In the genomic region with DNA sequence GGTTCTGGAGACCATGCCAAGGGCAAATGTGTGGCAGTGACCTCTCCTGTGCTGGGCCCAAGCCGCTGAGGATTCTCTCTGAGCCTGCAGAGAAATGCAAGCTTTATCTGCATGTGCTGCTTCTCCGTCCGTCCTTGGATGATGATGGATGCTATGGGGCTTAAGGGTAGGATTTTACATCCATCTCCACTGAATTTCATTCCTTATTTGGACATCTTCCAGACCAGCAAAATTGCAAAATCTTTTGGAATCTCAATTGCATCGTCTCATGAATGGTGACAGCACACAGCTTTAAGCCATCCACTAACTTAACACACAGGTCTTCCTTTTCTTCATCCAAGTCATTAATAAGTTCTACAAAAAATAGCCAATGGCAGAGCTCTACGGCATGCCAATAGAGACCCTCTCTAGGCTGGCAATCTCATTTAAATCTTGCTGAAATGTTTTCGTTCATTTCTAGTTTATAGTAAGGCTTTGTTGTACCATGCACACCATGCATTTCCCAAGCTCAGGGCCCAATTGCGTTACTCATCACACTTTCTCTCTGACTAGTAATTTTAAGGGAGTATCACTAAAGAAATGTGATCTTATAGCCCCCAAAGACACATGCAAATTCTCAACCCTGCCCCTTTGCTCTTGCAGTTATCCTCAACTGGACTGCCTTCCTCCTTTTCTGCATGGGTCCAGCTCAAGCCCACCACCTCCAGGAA, we compare ENCODE assay signal across 22 cellular contexts. TPM values are rescaled to one million over a fixed set of nuclear protein-coding genes. Genes with fewer than 3 reads are reported as not detected.
DNase-seq lines count a peak whose midpoint lies in the region; ATAC-seq, FAIRE-seq and TF ChIP-seq lines count a peak whose summit lies in the region.
"Had no signal": no experiment of that assay in that cellular context is flagged by ENCODE, and none has a peak within 500 bp of the region (broad histone marks: within the 10 kb centered on the region; RNA-seq: fewer than 3 reads in every experiment).

No MANE protein-coding gene starts in this region.

- H3K27ac ChIP-seq in H9 (ENCODE audit: insufficient read length, low read depth, low read length) (no peak overlapping the region), K562 (ENCODE audit: extremely low read depth, low read depth, low read length) (no peak overlapping the region)
- H3K27ac ChIP-seq: prostate gland, uterus had no signal

- no CpG with 5 or more reads among the region's 7 CpGs for WGBS in H9 (ENCODE audit: extremely low coverage, insufficient read length, low lambda C conversion rate)
- 3% methylated on average over 7 of the region's 7 CpGs for WGBS in K562 (ENCODE audit: insufficient coverage, low coverage, missing lambda C conversion rate)

- H3K27ac Mint-ChIP-seq in H9: no peak overlapping the region
- no peak overlapping the region for H3K27ac Mint-ChIP-seq in type B pancreatic cell
- H3K27ac Mint-ChIP-seq in activated CD4-positive, alpha-beta T cell treated with anti-CD3 and anti-CD28 coated beads, Interleukin-2, amount 10 ng/mL, durations not matched to agents 24 days and 14 days: no peak overlapping the region
- H3K27ac Mint-ChIP-seq: activated CD4-positive, alpha-beta memory T cell treated with anti-CD3 and anti-CD28 coated beads, Interleukin-2, amount 10 ng/mL, durations not matched to agents 7 days and 5 days; activated naive CD8-positive, alpha-beta T cell treated with anti-CD3 and anti-CD28 coated beads, Interleukin-2, amount 50 U/mL, for 24 hours; brain had no signal

- no peak overlapping the region for H2BK5ac ChIP-seq in H9 (ENCODE audit: insufficient read length, low read length)

- no peak overlapping the region; the same call in 1 of the 2 replicates for H3K14ac ChIP-seq in H9 (ENCODE audit: insufficient read depth, low read length)

- intact Hi-C loops in K562 (cut with micrococcal nuclease): no loop called here
- intact Hi-C loops in activated CD4-positive, alpha-beta T cell treated with anti-CD3 and anti-CD28 coated beads, Interleukin-2, amount 10 ng/mL, durations not matched to agents 24 days and 14 days (cut with micrococcal nuclease): no loop called here

- TF ChIP-seq CTCF in H9 (conservative IDR thresholded peaks at IDR 0.05): no peak
- TF ChIP-seq CTCF in K562 (IDR thresholded peaks at IDR 0.05 in 2 of 3, conservative IDR thresholded peaks at IDR 0.05 in 1 of 3; ENCODE audit: insufficient read depth in 2 of 3, low read depth in 1 of 3, low read length in 3 of 3): no peak
- TF ChIP-seq CTCF in fibroblast of villous mesenchyme (IDR thresholded peaks at IDR 0.05; ENCODE audit: insufficient read depth, low read depth, low read length): no peak
- TF ChIP-seq CTCF in type B pancreatic cell (conservative IDR thresholded peaks at IDR 0.05): no peak

- H3T11ph ChIP-seq in H9 (ENCODE audit: low read length): no peak overlapping the region

- no peak overlapping the region for H3K18ac ChIP-seq in H9 (ENCODE audit: insufficient read length, low read depth, low read length)

- H3K36me3 Mint-ChIP-seq in H9 (ENCODE audit: insufficient read depth in 1 of 3, low read depth in 3 of 3) (no peaks in the 10 kb centered on the region), type B pancreatic cell (no peaks in the 10 kb centered on the region)
- H3K36me3 Mint-ChIP-seq in activated CD4-positive, alpha-beta T cell treated with anti-CD3 and anti-CD28 coated beads, Interleukin-2, amount 10 ng/mL, durations not matched to agents 24 days and 14 days (ENCODE audit: low read depth): peaks cover 23% of the 10 kb centered on the region
- H3K36me3 Mint-ChIP-seq: brain; CD4-positive, CD25-positive, alpha-beta regulatory T cell had no signal

- H3K4me1 ChIP-seq in H9 (ENCODE audit: insufficient read depth, low read length) (peaks cover 5% of the 10 kb centered on the region; the same call in 1 of the 2 replicates), K562 (replicated peaks in 1 of 2; ENCODE audit: control insufficient read depth in 2 of 2, insufficient read depth in 2 of 2, low read length in 2 of 2) (peaks cover 0 to 3% of the 10 kb centered on the region in 2 experiments; a peak in 2 of 5 replicates)
- H3K4me1 ChIP-seq: prostate gland, uterus had no signal

- no peak overlapping the region for H2BK20ac ChIP-seq in H9 (ENCODE audit: low read depth, low read length, poor library complexity, severe bottlenecking)

- no peak for FAIRE-seq in K562 (lab: Jason Lieb, UNC)
- FAIRE-seq: D721Med had no signal

- POLR2A ChIA-PET in K562 (lab: Yijun Ruan, JAX): no interaction called here

- no TSS peak for BruUV-seq in K562 (replicated peaks; lab: Mats Ljungman, UMichigan)

- no peaks in the 10 kb centered on the region for H3K9me1 ChIP-seq in K562 (ENCODE audit: control insufficient read depth, insufficient read depth, low read length)

- no peak overlapping the region for H2BK15ac ChIP-seq in H9 (ENCODE audit: low read depth, low read length)

- H3K36me3 ChIP-seq in K562 (ENCODE audit: control insufficient read depth, insufficient read depth, low read length): no peaks in the 10 kb centered on the region
- H3K36me3 ChIP-seq: prostate gland, uterus had no signal

- H3K4me1 Mint-ChIP-seq in H9 (peaks cover 0 to 4% of the 10 kb centered on the region in 2 experiments; a peak in 1 of 4 replicates), type B pancreatic cell (ENCODE audit: unreplicated experiment) (no peaks in the 10 kb centered on the region)
- peaks cover 13% of the 10 kb centered on the region for H3K4me1 Mint-ChIP-seq in activated CD4-positive, alpha-beta T cell treated with anti-CD3 and anti-CD28 coated beads, Interleukin-2, amount 10 ng/mL, durations not matched to agents 24 days and 14 days
- H3K4me1 Mint-ChIP-seq: brain had no signal

- H2BK12ac ChIP-seq in H9 (ENCODE audit: insufficient read length, low read depth, low read length): no peak overlapping the region

- in situ Hi-C loops in K562 (cut with MboI): no loop called here

- peak; percentile 8 for DNase-seq in H9
- DNase-seq in K562 (ENCODE audit: extremely low read depth in 1 of 4, low spot score in 3 of 4): no peak
- DNase-seq in fibroblast of villous mesenchyme (ENCODE audit: low read depth): peak; percentile 74
- peak; percentile 13 for DNase-seq in type B pancreatic cell (ENCODE audit: extremely low spot score, unreplicated experiment)
- DNase-seq in NCI-H446 (lab: John Stamatoyannopoulos, UW): no peak
- DNase-seq in effector CD4-positive, alpha-beta T cell: no peak
- no peak for DNase-seq in activated CD4-positive, alpha-beta T cell treated with anti-CD3 and anti-CD28 coated beads, Interleukin-2, amount 10 ng/mL, durations not matched to agents 24 days and 14 days
- DNase-seq: activated CD4-positive, alpha-beta memory T cell treated with anti-CD3 and anti-CD28 coated beads, Interleukin-2, amount 10 ng/mL, durations not matched to agents 7 days and 5 days; activated effector memory CD4-positive, alpha-beta T cell treated with anti-CD3 and anti-CD28 coated beads, Interleukin-2, amount 50 U/mL, for 16 hours; activated naive CD8-positive, alpha-beta T cell treated with anti-CD3 and anti-CD28 coated beads, Interleukin-2, amount 50 U/mL, for 24 hours; CD4-positive, CD25-positive, alpha-beta regulatory T cell; effector memory CD4-positive, alpha-beta T cell; kidney glomerular epithelial cell; NCI-H2029 treated with DMSO at 0.1 percent for 48 hours; NCI-H2227 treated with DMSO at 0.1 percent for 48 hours; NCI-H774; Right ventricle myocardium superior; stimulated activated CD4-positive, alpha-beta T cell treated with anti-CD3 and anti-CD28 coated beads, Interleukin-1b, Interleukin-23, amount 100 ng/mL, for 48 hours; uterus had no signal

- H3K23ac ChIP-seq in H9 (ENCODE audit: insufficient read length, low read depth, low read length): no peak overlapping the region

- no peaks in the 10 kb centered on the region for H4K20me1 ChIP-seq in H9 (ENCODE audit: control insufficient read depth, insufficient read depth, insufficient read length)
- no peaks in the 10 kb centered on the region for H4K20me1 ChIP-seq in K562 (replicated peaks; ENCODE audit: control insufficient read depth, insufficient read depth, low read length)

- no peak for ATAC-seq in K562
- ATAC-seq: activated naive CD8-positive, alpha-beta T cell treated with anti-CD3 and anti-CD28 coated beads, Interleukin-2, amount 50 U/mL, for 24 hours had no signal

- H3K79me2 ChIP-seq in H9 (ENCODE audit: insufficient read depth, low read length) (no peaks in the 10 kb centered on the region), K562 (ENCODE audit: control insufficient read depth, insufficient read depth, low read length) (no peaks in the 10 kb centered on the region)

- no peaks in the 10 kb centered on the region for H3K23me2 ChIP-seq in H9 (ENCODE audit: insufficient read length, low read depth, low read length, poor library complexity, severe bottlenecking)

- no peak overlapping the region for H2AK5ac ChIP-seq in H9 (ENCODE audit: insufficient read length, low read length)

- CTCF ChIA-PET in K562 (lab: Yijun Ruan, JAX; ENCODE audit: low intra/inter-chr PET ratio): no interaction called here

- H4K8ac ChIP-seq in H9 (replicated peaks; ENCODE audit: insufficient read length, low read depth, low read length): no peak overlapping the region

- no peak overlapping the region for H2AFZ ChIP-seq in H9 (ENCODE audit: low read length)
- no peak overlapping the region for H2AFZ ChIP-seq in K562 (ENCODE audit: low read depth, low read length)

- no peak overlapping the region for H2BK120ac ChIP-seq in H9 (ENCODE audit: low read depth, low read length, poor library complexity, severe bottlenecking)

- no peak for TF ChIP-seq POLR2A in K562 (conservative IDR thresholded peaks at IDR 0.05)

- H3K9me3 ChIP-seq in H9 (ENCODE audit: control insufficient read depth, low read depth, low read length) (no peaks in the 10 kb centered on the region), K562 (replicated peaks; ENCODE audit: control insufficient read depth, insufficient read depth, low read depth, low read length) (no peaks in the 10 kb centered on the region)
- H3K9me3 ChIP-seq: prostate gland, uterus had no signal

- H3K4me2 ChIP-seq in H9 (ENCODE audit: insufficient read depth, insufficient read length, low read length): no peak overlapping the region
- no peak overlapping the region for H3K4me2 ChIP-seq in K562 (ENCODE audit: insufficient read depth, low read length)

- no peak overlapping the region for H3K4ac ChIP-seq in H9 (ENCODE audit: low read depth, low read length)

- H3K56ac ChIP-seq in H9 (ENCODE audit: insufficient read length, low read depth, low read length): no peak overlapping the region

- H3K27me3 ChIP-seq in H9 (ENCODE audit: insufficient read depth, low read length) (no peaks in the 10 kb centered on the region), K562 (ENCODE audit: control insufficient read depth in 2 of 2, insufficient read depth in 2 of 2, low read length in 2 of 2) (peaks cover 62 to 89% of the 10 kb centered on the region in 2 experiments)
- H3K27me3 ChIP-seq: uterus had no signal

- H3K27me3 Mint-ChIP-seq in H9 (ENCODE audit: low read depth) (peaks cover 13% of the 10 kb centered on the region), type B pancreatic cell (peaks cover 37% of the 10 kb centered on the region)
- H3K27me3 Mint-ChIP-seq in activated CD4-positive, alpha-beta T cell treated with anti-CD3 and anti-CD28 coated beads, Interleukin-2, amount 10 ng/mL, durations not matched to agents 24 days and 14 days: no peaks in the 10 kb centered on the region
- H3K27me3 Mint-ChIP-seq: activated CD4-positive, alpha-beta memory T cell treated with anti-CD3 and anti-CD28 coated beads, Interleukin-2, amount 10 ng/mL, durations not matched to agents 7 days and 5 days; activated naive CD8-positive, alpha-beta T cell treated with anti-CD3 and anti-CD28 coated beads, Interleukin-2, amount 50 U/mL, for 24 hours; CD4-positive, CD25-positive, alpha-beta regulatory T cell had no signal

- H3K79me1 ChIP-seq in H9 (ENCODE audit: insufficient read depth, low read depth, low read length, poor library complexity, severe bottlenecking): no peaks in the 10 kb centered on the region

- no peak for TF ChIP-seq RAD21 in K562 (CRISPR knock-in tag; conservative IDR thresholded peaks at IDR 0.05 in 1 of 2, IDR thresholded peaks at IDR 0.05 in 1 of 2)

- H3K9ac ChIP-seq in H9 (ENCODE audit: extremely low read depth, insufficient read length, low read length): no peak overlapping the region
- no peak overlapping the region for H3K9ac ChIP-seq in K562 (ENCODE audit: insufficient read depth in 1 of 2, low read depth in 2 of 2, low read length in 2 of 2)

- H3K4me3 ChIP-seq in K562 (no peak overlapping the region), fibroblast of villous mesenchyme (ENCODE audit: low read depth, low read length) (no peak overlapping the region)
- H3K4me3 ChIP-seq: prostate gland, uterus had no signal

- TF ChIP-seq EP300 in K562 (IDR thresholded peaks at IDR 0.05; ENCODE audit: low read length): no peak

- no peak overlapping the region for H4K91ac ChIP-seq in H9 (ENCODE audit: insufficient read length, low read depth, low read length)

- no peak overlapping the region for H4K5ac ChIP-seq in H9 (ENCODE audit: insufficient read length, low read depth, low read length)

- no peak overlapping the region for H3K4me3 Mint-ChIP-seq in H9
- no peak overlapping the region for H3K4me3 Mint-ChIP-seq in type B pancreatic cell
- no peak overlapping the region for H3K4me3 Mint-ChIP-seq in activated CD4-positive, alpha-beta T cell treated with anti-CD3 and anti-CD28 coated beads, Interleukin-2, amount 10 ng/mL, durations not matched to agents 24 days and 14 days
- H3K4me3 Mint-ChIP-seq: activated CD4-positive, alpha-beta memory T cell treated with anti-CD3 and anti-CD28 coated beads, Interleukin-2, amount 10 ng/mL, durations not matched to agents 7 days and 5 days; activated naive CD8-positive, alpha-beta T cell treated with anti-CD3 and anti-CD28 coated beads, Interleukin-2, amount 50 U/mL, for 24 hours; brain; CD4-positive, CD25-positive, alpha-beta regulatory T cell had no signal

- H3K9me3 Mint-ChIP-seq in H9: no peaks in the 10 kb centered on the region; a peak in 1 of 5 replicates
- H3K9me3 Mint-ChIP-seq in type B pancreatic cell: no peaks in the 10 kb centered on the region
- H3K9me3 Mint-ChIP-seq in activated CD4-positive, alpha-beta T cell treated with anti-CD3 and anti-CD28 coated beads, Interleukin-2, amount 10 ng/mL, durations not matched to agents 24 days and 14 days: no peaks in the 10 kb centered on the region
- H3K9me3 Mint-ChIP-seq: activated CD4-positive, alpha-beta memory T cell treated with anti-CD3 and anti-CD28 coated beads, Interleukin-2, amount 10 ng/mL, durations not matched to agents 7 days and 5 days; activated naive CD8-positive, alpha-beta T cell treated with anti-CD3 and anti-CD28 coated beads, Interleukin-2, amount 50 U/mL, for 24 hours; brain; CD4-positive, CD25-positive, alpha-beta regulatory T cell had no signal

RNA-seq across cellular contexts. Expression of a gene that starts 11.1 kb away (rescaled TPM):
- total RNA-seq in H9 (2021) (2.1 and 2.2 TPM in 2 replicates), K562 (2014; rRNA removed) (3.4 and 3.6 TPM in 2 replicates), K562 (2014; rRNA removed; fragmentation: Illumina TruSeq; extraction: Trizol) (0.96 and 1.1 TPM in 2 replicates), K562 (2015; rRNA removed; fragmentation: Illumina TruSeq; extraction: Trizol) (0.40 and 0.57 TPM in 2 replicates), K562 (2021) (2.0 and 3.8 TPM in 2 replicates), fibroblast of villous mesenchyme (3.0 and 3.9 TPM in 2 replicates), type B pancreatic cell (ENCODE audit: low replicate concordance) (0.55 and 0.72 TPM in 2 replicates)
- total RNA-seq in K562 (2011; cell fraction: chromatin; rRNA removed; ENCODE audit: low replicate concordance): 1.7 and 2.4 TPM in 2 replicates
- 1.3 and 1.6 TPM in 2 replicates for total RNA-seq in K562 (2011; cell fraction: nucleolus; rRNA removed)
- 1.2 and 2.6 TPM in 2 replicates for total RNA-seq in K562 (2011; cell fraction: nucleoplasm; rRNA removed)
- polyA plus RNA-seq in K562 (2011; rRNA removed) (0.93 and 2.0 TPM in 2 replicates), K562 (2014; fragmentation: Illumina TruSeq; extraction: Trizol) (2.7 and 3.1 TPM in 2 replicates), K562 (2014; fragmentation: Nextera tagmentation; extraction: Ambion mirVana) (under 1 TPM; 0.51 to 0.57 TPM), K562 (2014; rRNA removed) (3.8 and 5.2 TPM in 2 replicates)
- 0.68 and 4.4 TPM in 2 replicates for polyA plus RNA-seq in K562 (2011; cell fraction: cytosol; rRNA removed)
- 0.48 and 0.71 TPM in 2 replicates for polyA plus RNA-seq in K562 (2011; cell fraction: nucleus; rRNA removed)
- 1.9 and 8.3 TPM in 2 replicates for polyA plus RNA-seq in K562 (2012)
- 0.18 and 0.25 TPM in 2 replicates for polyA minus RNA-seq in K562 (2011; rRNA and poly(A)+ RNA removed)
- polyA minus RNA-seq in K562 (2011; cell fraction: cytosol; rRNA and poly(A)+ RNA removed): 1.1 TPM in 1 of 2 replicates, not detected in the other
- 0.11 and 0.54 TPM in 2 replicates for polyA minus RNA-seq in K562 (2011; cell fraction: nucleus; rRNA and poly(A)+ RNA removed)
- 100.0 and 100 TPM in 2 replicates for total RNA-seq in activated CD4-positive, alpha-beta T cell treated with anti-CD3 and anti-CD28 coated beads, Interleukin-2, amount 10 ng/mL, durations not matched to agents 24 days and 14 days

Comparison
In these comparisons a context has a peak if more than half of its experiments do, and no peak if none do; other contexts are left out.
1. DNase-seq: peak in H9 (single experiment), fibroblast of villous mesenchyme (single experiment) and type B pancreatic cell (single experiment); none in K562 (0 of 4), NCI-H446 (0 of 2), effector CD4-positive, alpha-beta T cell (single experiment) and activated CD4-positive, alpha-beta T cell treated with anti-CD3 and anti-CD28 coated beads, Interleukin-2, amount 10 ng/mL, durations not matched to agents 24 days and 14 days (single experiment).
2. RNA of a gene that starts 11.1 kb away (total RNA-seq): 100.0 to 100 TPM in activated CD4-positive, alpha-beta T cell treated with anti-CD3 and anti-CD28 coated beads, Interleukin-2, amount 10 ng/mL, durations not matched to agents 24 days and 14 days; 0.40 to 3.8 TPM in K562, 3.0 to 3.9 TPM in fibroblast of villous mesenchyme, 2.1 to 2.2 TPM in H9 and 0.55 to 0.72 TPM in type B pancreatic cell; every median in the first group is over 10 times any median in the second.